ENCODE assay signal across 1 cellular context in genomic region chr1:150963535-150964489, GRCh38.
A peak's percentile ranks its signal among the peaks of the same experiment; 100 is the strongest.
TF ChIP-seq lines count a peak whose summit lies in the region.

No MANE protein-coding gene starts in this region.

TF ChIP-seq in HepG2, 621 proteins besides CTCF, POLR2A, EP300 and RAD21:
- 0 out of 2 replicates have a peak, but pooled peaks have one; percentile 30 for TF ChIP-seq KDM2A (CRISPR knock-in tag; IDR thresholded peaks at IDR 0.05; ENCODE audit: borderline replicate concordance, low read depth)
- peak; percentile 94 for TF ChIP-seq RBM22 (optimal IDR thresholded peaks at IDR 0.05; ENCODE audit: low read length)
- TF ChIP-seq POLR2G (IDR thresholded peaks at IDR 0.05; ENCODE audit: low read depth, low read length) = peak; percentile 45; the same call in 1 of the 2 replicates
- TF ChIP-seq POLR2AphosphoS5 (IDR thresholded peaks at IDR 0.05; ENCODE audit: low read depth, low read length) = peak; percentile 3; the same call in 1 of the 2 replicates
- no peak for TF ChIP-seq SKI (IDR thresholded peaks at IDR 0.05; ENCODE audit: partially characterized antibody)
- TF ChIP-seq AGO2 (optimal IDR thresholded peaks at IDR 0.05; ENCODE audit: low read depth, low read length) = peak; percentile 23
- peak; percentile 51 for TF ChIP-seq RBFOX2 (IDR thresholded peaks at IDR 0.05; ENCODE audit: low read depth, low read length)
- no peak for TF ChIP-seq FOXP4 (CRISPR knock-in tag; IDR thresholded peaks at IDR 0.05)
- TF ChIP-seq MBD4 (IDR thresholded peaks at IDR 0.05; ENCODE audit: borderline replicate concordance, low read length) = 0 out of 2 replicates have a peak, but pooled peaks have one; percentile 49
